1 cellular context compared by ENCODE assay signal in the genomic region with DNA sequence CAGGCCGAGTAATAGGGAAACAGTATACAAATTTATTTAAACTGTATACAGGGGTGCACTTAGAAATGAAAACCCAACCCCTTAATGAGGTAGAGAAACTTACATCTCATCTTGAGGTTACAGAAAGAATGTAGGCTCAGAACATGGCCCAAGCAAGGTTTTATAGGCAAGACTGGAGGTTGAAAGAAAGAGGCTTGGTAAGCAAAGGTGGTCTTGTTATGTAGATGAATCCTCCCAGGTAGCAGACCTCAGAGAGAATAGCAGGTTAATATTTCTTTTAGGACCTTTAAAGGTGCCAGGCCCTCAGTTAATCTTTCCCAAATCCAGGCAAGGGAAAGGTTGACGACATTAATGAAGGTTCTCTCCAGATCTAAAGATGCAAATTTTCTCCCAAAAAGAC.
A peak's percentile ranks its signal among the peaks of the same experiment; 100 is the strongest.
TF ChIP-seq lines count a peak whose summit lies in the region.

No MANE protein-coding gene starts in this region.

TF ChIP-seq in GM23338, 12 proteins besides CTCF, POLR2A, EP300 and RAD21 (continued from another document):
- TF ChIP-seq, protein P1, sequence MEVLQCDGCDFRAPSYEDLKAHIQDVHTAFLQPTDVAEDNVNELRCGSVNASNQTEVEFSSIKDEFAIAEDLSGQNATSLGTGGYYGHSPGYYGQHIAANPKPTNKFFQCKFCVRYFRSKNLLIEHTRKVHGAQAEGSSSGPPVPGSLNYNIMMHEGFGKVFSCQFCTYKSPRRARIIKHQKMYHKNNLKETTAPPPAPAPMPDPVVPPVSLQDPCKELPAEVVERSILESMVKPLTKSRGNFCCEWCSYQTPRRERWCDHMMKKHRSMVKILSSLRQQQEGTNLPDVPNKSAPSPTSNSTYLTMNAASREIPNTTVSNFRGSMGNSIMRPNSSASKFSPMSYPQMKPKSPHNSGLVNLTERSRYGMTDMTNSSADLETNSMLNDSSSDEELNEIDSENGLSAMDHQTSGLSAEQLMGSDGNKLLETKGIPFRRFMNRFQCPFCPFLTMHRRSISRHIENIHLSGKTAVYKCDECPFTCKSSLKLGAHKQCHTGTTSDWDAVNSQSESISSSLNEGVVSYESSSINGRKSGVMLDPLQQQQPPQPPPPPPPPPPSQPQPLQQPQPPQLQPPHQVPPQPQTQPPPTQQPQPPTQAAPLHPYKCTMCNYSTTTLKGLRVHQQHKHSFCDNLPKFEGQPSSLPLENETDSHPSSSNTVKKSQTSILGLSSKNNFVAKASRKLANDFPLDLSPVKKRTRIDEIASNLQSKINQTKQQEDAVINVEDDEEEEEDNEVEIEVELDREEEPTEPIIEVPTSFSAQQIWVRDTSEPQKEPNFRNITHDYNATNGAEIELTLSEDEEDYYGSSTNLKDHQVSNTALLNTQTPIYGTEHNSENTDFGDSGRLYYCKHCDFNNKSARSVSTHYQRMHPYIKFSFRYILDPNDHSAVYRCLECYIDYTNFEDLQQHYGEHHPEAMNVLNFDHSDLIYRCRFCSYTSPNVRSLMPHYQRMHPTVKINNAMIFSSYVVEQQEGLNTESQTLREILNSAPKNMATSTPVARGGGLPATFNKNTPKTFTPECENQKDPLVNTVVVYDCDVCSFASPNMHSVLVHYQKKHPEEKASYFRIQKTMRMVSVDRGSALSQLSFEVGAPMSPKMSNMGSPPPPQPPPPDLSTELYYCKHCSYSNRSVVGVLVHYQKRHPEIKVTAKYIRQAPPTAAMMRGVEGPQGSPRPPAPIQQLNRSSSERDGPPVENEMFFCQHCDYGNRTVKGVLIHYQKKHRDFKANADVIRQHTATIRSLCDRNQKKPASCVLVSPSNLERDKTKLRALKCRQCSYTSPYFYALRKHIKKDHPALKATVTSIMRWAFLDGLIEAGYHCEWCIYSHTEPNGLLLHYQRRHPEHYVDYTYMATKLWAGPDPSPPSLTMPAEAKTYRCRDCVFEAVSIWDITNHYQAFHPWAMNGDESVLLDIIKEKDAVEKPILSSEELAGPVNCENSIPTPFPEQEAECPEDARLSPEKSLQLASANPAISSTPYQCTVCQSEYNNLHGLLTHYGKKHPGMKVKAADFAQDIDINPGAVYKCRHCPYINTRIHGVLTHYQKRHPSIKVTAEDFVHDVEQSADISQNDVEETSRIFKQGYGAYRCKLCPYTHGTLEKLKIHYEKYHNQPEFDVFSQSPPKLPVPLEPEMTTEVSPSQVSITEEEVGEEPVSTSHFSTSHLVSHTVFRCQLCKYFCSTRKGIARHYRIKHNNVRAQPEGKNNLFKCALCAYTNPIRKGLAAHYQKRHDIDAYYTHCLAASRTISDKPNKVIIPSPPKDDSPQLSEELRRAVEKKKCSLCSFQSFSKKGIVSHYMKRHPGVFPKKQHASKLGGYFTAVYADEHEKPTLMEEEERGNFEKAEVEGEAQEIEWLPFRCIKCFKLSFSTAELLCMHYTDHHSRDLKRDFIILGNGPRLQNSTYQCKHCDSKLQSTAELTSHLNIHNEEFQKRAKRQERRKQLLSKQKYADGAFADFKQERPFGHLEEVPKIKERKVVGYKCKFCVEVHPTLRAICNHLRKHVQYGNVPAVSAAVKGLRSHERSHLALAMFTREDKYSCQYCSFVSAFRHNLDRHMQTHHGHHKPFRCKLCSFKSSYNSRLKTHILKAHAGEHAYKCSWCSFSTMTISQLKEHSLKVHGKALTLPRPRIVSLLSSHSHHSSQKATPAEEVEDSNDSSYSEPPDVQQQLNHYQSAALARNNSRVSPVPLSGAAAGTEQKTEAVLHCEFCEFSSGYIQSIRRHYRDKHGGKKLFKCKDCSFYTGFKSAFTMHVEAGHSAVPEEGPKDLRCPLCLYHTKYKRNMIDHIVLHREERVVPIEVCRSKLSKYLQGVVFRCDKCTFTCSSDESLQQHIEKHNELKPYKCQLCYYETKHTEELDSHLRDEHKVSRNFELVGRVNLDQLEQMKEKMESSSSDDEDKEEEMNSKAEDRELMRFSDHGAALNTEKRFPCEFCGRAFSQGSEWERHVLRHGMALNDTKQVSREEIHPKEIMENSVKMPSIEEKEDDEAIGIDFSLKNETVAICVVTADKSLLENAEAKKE (CRISPR knock-in tag; IDR thresholded peaks at IDR 0.05): peak; percentile 85
- TF ChIP-seq POLR2AphosphoS5 (IDR thresholded peaks at IDR 0.05; ENCODE audit: low read depth): peak; percentile 36; the same call in 1 of the 2 replicates
TF ChIP-seq in GM23338: peak in this region for 2.
